21 cellular contexts compared by ENCODE assay signal in genomic region chr2:98090951-98091350, GRCh38. TPM values are rescaled to one million over a fixed set of nuclear protein-coding genes. Genes with fewer than 3 reads are reported as not detected.
DNase-seq lines count a peak whose midpoint lies in the region; ATAC-seq and TF ChIP-seq lines count a peak whose summit lies in the region.
"Had no signal": no experiment of that assay in that cellular context is flagged by ENCODE, and none has a peak within 500 bp of the region (broad histone marks: within the 10 kb centered on the region; RNA-seq: fewer than 3 reads in every experiment).

No MANE protein-coding gene starts in this region.

- H3K4me2 ChIP-seq in BLaER1 treated with 17β-estradiol and CSF1 and Interleukin-3, amounts not matched to agents 10 nM and 100 nM, result peak overlapping the region in 7 of 11 experiments; percentile 56 to 100 (median 71); a peak in 11 of 22 replicates
- H3K4me2 ChIP-seq in mesendoderm (ENCODE audit: low read length) (no peak overlapping the region), H9 (ENCODE audit: insufficient read depth, insufficient read length, low read length) (no peak overlapping the region)
- H3K4me2 ChIP-seq: BLaER1 had no signal

- no peak overlapping the region for H2BK20ac ChIP-seq in H9 (ENCODE audit: low read depth, low read length, poor library complexity, severe bottlenecking)

- peaks cover 23 to 66% (median 60%) of the 10 kb centered on the region in 10 experiments for H3K4me1 ChIP-seq in BLaER1 treated with 17β-estradiol and CSF1 and Interleukin-3, amounts not matched to agents 10 nM and 100 nM
- H3K4me1 ChIP-seq in mesendoderm (ENCODE audit: control insufficient read depth, low read depth, low read length), result peaks cover 4% of the 10 kb centered on the region
- H3K4me1 ChIP-seq in H9 (ENCODE audit: insufficient read depth, low read length), result no peaks in the 10 kb centered on the region
- H3K4me1 ChIP-seq: HAP-1 had no signal

- H3K79me2 ChIP-seq in mesendoderm (ENCODE audit: control insufficient read depth, insufficient read depth, low read length), result no peaks in the 10 kb centered on the region
- H3K79me2 ChIP-seq in H9 (ENCODE audit: insufficient read depth, low read length), result no peaks in the 10 kb centered on the region

- H3K18ac ChIP-seq in mesendoderm (ENCODE audit: low read length) (no peak overlapping the region), H9 (ENCODE audit: insufficient read length, low read depth, low read length) (no peak overlapping the region)

- H4K91ac ChIP-seq in H9 (ENCODE audit: insufficient read length, low read depth, low read length), result no peak overlapping the region

- H3K23me2 ChIP-seq in H9 (ENCODE audit: insufficient read length, low read depth, low read length, poor library complexity, severe bottlenecking), result peaks cover 8% of the 10 kb centered on the region

- peaks cover 50% of the 10 kb centered on the region for H3K27me3 Mint-ChIP-seq in H9 (ENCODE audit: low read depth)
- H3K27me3 Mint-ChIP-seq in activated naive CD4-positive, alpha-beta T cell treated with anti-CD3 and anti-CD28 coated beads for 36 hours (ENCODE audit: low read depth), result peaks cover 22% of the 10 kb centered on the region

- WGBS in mesendoderm (ENCODE audit: extremely low coverage, insufficient coverage, low lambda C conversion rate), result no CpG with 5 or more reads among the region's 8 CpGs
- no CpG with 5 or more reads among the region's 8 CpGs for WGBS in H9 (ENCODE audit: extremely low coverage, insufficient read length, low lambda C conversion rate)

- 0 out of 7 replicates have a peak overlapping the region, but pooled peaks of 1 of the 3 experiments have one; percentile 17 for H3K27ac Mint-ChIP-seq in H9
- H3K27ac Mint-ChIP-seq in activated naive CD4-positive, alpha-beta T cell treated with anti-CD3 and anti-CD28 coated beads for 36 hours, result no peak overlapping the region
- H3K27ac Mint-ChIP-seq: CD4-positive, CD25-positive, alpha-beta regulatory T cell; CD8-positive, alpha-beta memory T cell had no signal

- H3K36me3 ChIP-seq in BLaER1 treated with 17β-estradiol and CSF1 and Interleukin-3, amounts not matched to agents 10 nM and 100 nM, result no peaks in the 10 kb centered on the region
- H3K36me3 ChIP-seq in WERI-Rb-1, result no peaks in the 10 kb centered on the region
- no peaks in the 10 kb centered on the region for H3K36me3 ChIP-seq in mesendoderm (ENCODE audit: control insufficient read depth, insufficient read depth, low read length)
- H3K36me3 ChIP-seq: BLaER1, HAP-1 had no signal

- H2BK12ac ChIP-seq in H9 (ENCODE audit: insufficient read length, low read depth, low read length), result no peak overlapping the region

- H2AK5ac ChIP-seq in mesendoderm (ENCODE audit: low read length) (no peak overlapping the region), H9 (ENCODE audit: insufficient read length, low read length) (no peak overlapping the region)

- H3K4me3 Mint-ChIP-seq in H9, result no peak overlapping the region
- H3K4me3 Mint-ChIP-seq in activated naive CD4-positive, alpha-beta T cell treated with anti-CD3 and anti-CD28 coated beads for 36 hours, result no peak overlapping the region
- H3K4me3 Mint-ChIP-seq: CD4-positive, CD25-positive, alpha-beta regulatory T cell; CD8-positive, alpha-beta memory T cell had no signal

- peaks cover 0 to 20% (median 7%) of the 10 kb centered on the region in 11 experiments; a peak in 12 of 22 replicates for H3K27me3 ChIP-seq in BLaER1 treated with 17β-estradiol and CSF1 and Interleukin-3, amounts not matched to agents 10 nM and 100 nM
- H3K27me3 ChIP-seq in WERI-Rb-1 (ENCODE audit: insufficient read depth, low read depth, severe bottlenecking) (no peaks in the 10 kb centered on the region), mesendoderm (ENCODE audit: insufficient read depth, low read length, poor library complexity) (peaks cover 4% of the 10 kb centered on the region), H9 (ENCODE audit: insufficient read depth, low read length) (peaks cover 4% of the 10 kb centered on the region; the same call in 1 of the 2 replicates)

- H3K9ac ChIP-seq in BLaER1 treated with 17β-estradiol and CSF1 and Interleukin-3, amounts not matched to agents 10 nM and 100 nM, result 0 out of 22 replicates have a peak overlapping the region, but pooled peaks of 1 of the 11 experiments have one; percentile 10
- no peak overlapping the region for H3K9ac ChIP-seq in mesendoderm (ENCODE audit: low read length)
- no peak overlapping the region for H3K9ac ChIP-seq in H9 (ENCODE audit: extremely low read depth, insufficient read length, low read length)
- H3K9ac ChIP-seq: BLaER1 had no signal

- peaks cover 0 to 3% (median 0%) of the 10 kb centered on the region in 3 experiments; a peak in 1 of 7 replicates for H3K36me3 Mint-ChIP-seq in H9 (ENCODE audit: insufficient read depth in 1 of 3, low read depth in 3 of 3)
- H3K36me3 Mint-ChIP-seq in activated naive CD4-positive, alpha-beta T cell treated with anti-CD3 and anti-CD28 coated beads for 36 hours (ENCODE audit: low read depth), result peaks cover 1% of the 10 kb centered on the region
- H3K36me3 Mint-ChIP-seq: CD4-positive, CD25-positive, alpha-beta regulatory T cell had no signal

- intact Hi-C loops in activated naive CD4-positive, alpha-beta T cell treated with anti-CD3 and anti-CD28 coated beads for 36 hours (cut with micrococcal nuclease), result no loop called here

- H3K23ac ChIP-seq in mesendoderm (ENCODE audit: low read length) (no peak overlapping the region), H9 (ENCODE audit: insufficient read length, low read depth, low read length) (no peak overlapping the region)

- H2BK120ac ChIP-seq in mesendoderm (ENCODE audit: low read depth, low read length), result no peak overlapping the region
- H2BK120ac ChIP-seq in H9 (ENCODE audit: low read depth, low read length, poor library complexity, severe bottlenecking), result no peak overlapping the region

- H3K56ac ChIP-seq in mesendoderm (ENCODE audit: low read length), result peak overlapping the region; percentile 27
- no peak overlapping the region for H3K56ac ChIP-seq in H9 (ENCODE audit: insufficient read length, low read depth, low read length)

- H3K79me1 ChIP-seq in mesendoderm (ENCODE audit: low read length) (no peaks in the 10 kb centered on the region), H9 (ENCODE audit: insufficient read depth, low read depth, low read length, poor library complexity, severe bottlenecking) (no peaks in the 10 kb centered on the region)

- peaks cover 9 to 17% (median 14%) of the 10 kb centered on the region in 11 experiments; a peak in 17 of 22 replicates for H3K9me3 ChIP-seq in BLaER1 treated with 17β-estradiol and CSF1 and Interleukin-3, amounts not matched to agents 10 nM and 100 nM (replicated peaks in 1 of 11)
- H3K9me3 ChIP-seq in WERI-Rb-1 (ENCODE audit: severe bottlenecking) (peaks cover 11% of the 10 kb centered on the region), H9 (ENCODE audit: control insufficient read depth, low read depth, low read length) (no peaks in the 10 kb centered on the region)

- H2BK5ac ChIP-seq in mesendoderm (ENCODE audit: low read length), result no peak overlapping the region
- H2BK5ac ChIP-seq in H9 (ENCODE audit: insufficient read length, low read length), result no peak overlapping the region

- H4K5ac ChIP-seq in mesendoderm (ENCODE audit: low read length), result no peak overlapping the region
- H4K5ac ChIP-seq in H9 (ENCODE audit: insufficient read length, low read depth, low read length), result no peak overlapping the region

- peak; percentile 83 for DNase-seq in NCI-H82 (lab: John Stamatoyannopoulos, UW)
- DNase-seq in WERI-Rb-1, result peak; percentile 66
- peak; percentile 91 for DNase-seq in mesendoderm
- DNase-seq in H9, result no peak
- DNase-seq in activated naive CD4-positive, alpha-beta T cell treated with anti-CD3 and anti-CD28 coated beads for 36 hours, result no peak
- DNase-seq: CD4-positive, CD25-positive, alpha-beta regulatory T cell; CD8-positive, alpha-beta memory T cell; COR-L47; DMS153; DMS79 had no signal

- H2AFZ ChIP-seq in H9 (ENCODE audit: low read length), result no peak overlapping the region

- peak overlapping the region in 5 of 11 experiments; percentile 28 to 79 (median 63); a peak in 9 of 22 replicates for H3K27ac ChIP-seq in BLaER1 treated with 17β-estradiol and CSF1 and Interleukin-3, amounts not matched to agents 10 nM and 100 nM
- H3K27ac ChIP-seq in WERI-Rb-1, result 0 out of 2 replicates have a peak overlapping the region, but pooled peaks have one; percentile 35
- peak overlapping the region; percentile 1 for H3K27ac ChIP-seq in mesendoderm (ENCODE audit: low read depth, low read length)
- H3K27ac ChIP-seq in H9 (ENCODE audit: insufficient read length, low read depth, low read length), result no peak overlapping the region
- H3K27ac ChIP-seq: 22Rv1, BLaER1 had no signal

- H2BK15ac ChIP-seq in mesendoderm (replicated peaks; ENCODE audit: low read depth) (no peak overlapping the region), H9 (ENCODE audit: low read depth, low read length) (no peak overlapping the region)

- H3K9me3 Mint-ChIP-seq in H9, result peaks cover 6 to 9% of the 10 kb centered on the region in 2 experiments
- H3K9me3 Mint-ChIP-seq in activated naive CD4-positive, alpha-beta T cell treated with anti-CD3 and anti-CD28 coated beads for 36 hours, result peaks cover 3% of the 10 kb centered on the region

- H3K14ac ChIP-seq in H9 (ENCODE audit: insufficient read depth, low read length), result no peak overlapping the region

- TF ChIP-seq CTCF in WERI-Rb-1 (IDR thresholded peaks at IDR 0.05; ENCODE audit: low read depth, low read length) (no peak), H9 (conservative IDR thresholded peaks at IDR 0.05) (no peak)

- H3K4me1 Mint-ChIP-seq in H9, result peaks cover 7 to 9% of the 10 kb centered on the region in 2 experiments; a peak in 3 of 4 replicates
- H3K4me1 Mint-ChIP-seq in activated naive CD4-positive, alpha-beta T cell treated with anti-CD3 and anti-CD28 coated beads for 36 hours (ENCODE audit: low read depth), result peaks cover 18% of the 10 kb centered on the region

- H4K8ac ChIP-seq in mesendoderm (ENCODE audit: low read depth, low read length) (no peak overlapping the region), H9 (replicated peaks; ENCODE audit: insufficient read length, low read depth, low read length) (no peak overlapping the region)

- H4K20me1 ChIP-seq in BLaER1 treated with 17β-estradiol and CSF1 and Interleukin-3, amounts not matched to agents 10 nM and 100 nM, result peaks cover 0 to 5% (median 0%) of the 10 kb centered on the region in 11 experiments; a peak in 2 of 22 replicates
- H4K20me1 ChIP-seq in H9 (ENCODE audit: control insufficient read depth, insufficient read depth, insufficient read length), result no peaks in the 10 kb centered on the region
- H4K20me1 ChIP-seq: BLaER1 had no signal

- no peak overlapping the region for H3T11ph ChIP-seq in H9 (ENCODE audit: low read length)

- H3K4ac ChIP-seq in mesendoderm (ENCODE audit: low read depth, low read length), result no peak overlapping the region
- no peak overlapping the region for H3K4ac ChIP-seq in H9 (ENCODE audit: low read depth, low read length)

- CTCF ChIA-PET in activated naive CD4-positive, alpha-beta T cell treated with anti-CD3 and anti-CD28 coated beads for 36 hours (lab: Charles Lee), result interaction anchor here (0.7 kb wide), 1 partner anchor 81 kb away, joined by 3 read pairs; no protein-coding TSS in a partner anchor

- no peak overlapping the region for H3K4me3 ChIP-seq in BLaER1 treated with 17β-estradiol and CSF1 and Interleukin-3, amounts not matched to agents 10 nM and 100 nM
- H3K4me3 ChIP-seq in WERI-Rb-1 (ENCODE audit: low read depth, low read length) (no peak overlapping the region), mesendoderm (ENCODE audit: low read length) (no peak overlapping the region)
- H3K4me3 ChIP-seq: BLaER1, HAP-1 had no signal

- ATAC-seq in GM19463 (IDR thresholded peaks at IDR 0.05; ENCODE audit: unreplicated experiment) (no peak), HG03280 (IDR thresholded peaks at IDR 0.05; ENCODE audit: unreplicated experiment) (no peak)

RNA-seq across cellular contexts. Expression of gene VWA3B, which starts 4.0 kb away (rescaled TPM):
- polyA plus RNA-seq in mesendoderm (2013, experiment 1 of 2), result 0.67 TPM
- polyA plus RNA-seq in mesendoderm (2013, experiment 2 of 2), result 0.56 TPM
- total RNA-seq in H9 (2021), result not detected in 2 replicates
- under 1 TPM in 1 of 2 experiments, not detected in 1; 0.43 TPM for total RNA-seq in activated naive CD4-positive, alpha-beta T cell treated with anti-CD3 and anti-CD28 coated beads for 36 hours
- total RNA-seq: A673; CD4-positive, CD25-positive, alpha-beta regulatory T cell; CD8-positive, alpha-beta memory T cell; Daoy; H1; HT1080 had no signal
- polyA plus RNA-seq: AG04450; CD4-positive, CD25-positive, alpha-beta regulatory T cell; CD8-positive, alpha-beta memory T cell; H1 had no signal

Comparison
In these comparisons a context has a peak if more than half of its experiments do, and no peak if none do; other contexts are left out.
1. H3K4me2 ChIP-seq: peak in BLaER1 treated with 17β-estradiol and CSF1 and Interleukin-3, amounts not matched to agents 10 nM and 100 nM (7 of 11); none in mesendoderm (single experiment) and H9 (single experiment).
2. DNase-seq: peak in NCI-H82 (single experiment), WERI-Rb-1 (single experiment) and mesendoderm (single experiment); none in H9 (single experiment) and activated naive CD4-positive, alpha-beta T cell treated with anti-CD3 and anti-CD28 coated beads for 36 hours (single experiment).